Comparison of ENCODE assay signal across 11 cellular contexts in genomic region chr14:104436741-104437701, GRCh38.
A peak's percentile ranks its signal among the peaks of the same experiment; 100 is the strongest.
DNase-seq lines count a peak whose midpoint lies in the region; FAIRE-seq and TF ChIP-seq lines count a peak whose summit lies in the region.
"Had no signal": no experiment of that assay in that cellular context is flagged by ENCODE, and none has a peak within 500 bp of the region (broad histone marks: within the 10 kb centered on the region; RNA-seq: fewer than 3 reads in every experiment).

No MANE protein-coding gene starts in this region.

- H3K27me3 ChIP-seq in right atrium auricular region, result no peaks in the 10 kb centered on the region
- no peaks in the 10 kb centered on the region for H3K27me3 ChIP-seq in small intestine (ENCODE audit: control insufficient read depth in 2 of 2, insufficient read depth in 2 of 2, low read length in 2 of 2)

- DNase-seq in HEK293T (ENCODE audit: extremely low spot score), result peak; percentile 4
- DNase-seq in NCI-H748 (lab: John Stamatoyannopoulos, UW; ENCODE audit: unreplicated experiment), result peak; percentile 99
- DNase-seq in right atrium auricular region (ENCODE audit: low spot score), result peak; percentile 54
- DNase-seq in small intestine, result peak; percentile 30
- no peak for DNase-seq in GF-D8 (lab: John Stamatoyannopoulos, UW)
- no peak for DNase-seq in HFFc6
- no peak for DNase-seq in activated CD4-positive, alpha-beta T cell treated with anti-CD3 and anti-CD28 coated beads for 4 hours
- DNase-seq: cortex of kidney, SW 1271 had no signal

- H3K27ac ChIP-seq in right atrium auricular region (peak overlapping the region; percentile 4 to 55), small intestine (ENCODE audit: low read depth in 1 of 2, low read length in 1 of 2) (peak overlapping the region in 1 of 2 donors; percentile 71)

- POLR2A ChIA-PET in HEK293T (lab: Yijun Ruan, JAX), result no interaction called here

- CTCF ChIA-PET in HEK293T (lab: Yijun Ruan, JAX), result no interaction called here

- no peak overlapping the region for H3K4me3 Mint-ChIP-seq in HFFc6
- H3K4me3 Mint-ChIP-seq: neural crest cell had no signal

- H3K36me3 Mint-ChIP-seq in HFFc6 (ENCODE audit: low read depth), result no peaks in the 10 kb centered on the region; the same call in 1 of the 2 replicates

- peaks cover 31% of the 10 kb centered on the region for H3K9me3 Mint-ChIP-seq in HFFc6
- H3K9me3 Mint-ChIP-seq: activated T-helper 2 cell treated with anti-CD3 and anti-CD28 coated beads, Interferon-gamma antibody, Interleukin-2, Interleukin-4, amounts not matched to agents 10 μg/mL and 5 μg/mL and 100 μg/mL, durations not matched to agents 14 hours and 24 hours and 36 hours; neural crest cell had no signal

- no peaks in the 10 kb centered on the region for H3K36me3 ChIP-seq in right atrium auricular region
- H3K36me3 ChIP-seq in small intestine (ENCODE audit: control insufficient read depth in 2 of 2, insufficient read depth in 2 of 2, low read length in 2 of 2), result no peaks in the 10 kb centered on the region

- H3K4me3 ChIP-seq in right atrium auricular region (peak overlapping the region in 1 of 2 donors; percentile 45), small intestine (ENCODE audit: low read depth in 1 of 2, low read length in 2 of 2) (no peak overlapping the region)

- H3K9me3 ChIP-seq in right atrium auricular region (no peaks in the 10 kb centered on the region), small intestine (ENCODE audit: control insufficient read depth, low read depth) (no peaks in the 10 kb centered on the region)

- H3K27ac Mint-ChIP-seq in HFFc6, result no peak overlapping the region
- H3K27ac Mint-ChIP-seq: activated T-helper 2 cell treated with anti-CD3 and anti-CD28 coated beads, Interferon-gamma antibody, Interleukin-2, Interleukin-4, amounts not matched to agents 10 μg/mL and 5 μg/mL and 100 μg/mL, durations not matched to agents 14 hours and 24 hours and 36 hours had no signal

- WGBS in small intestine, 3 donors, result 31 to 62% (median 37%) methylated on average over 15 of the region's 15 CpGs

- peaks cover 0 to 20% of the 10 kb centered on the region in 2 donors for H3K4me1 ChIP-seq in right atrium auricular region
- H3K4me1 ChIP-seq in small intestine (ENCODE audit: control insufficient read depth in 2 of 2, insufficient read depth in 1 of 2, low read depth in 1 of 2, low read length in 1 of 2), result no peaks in the 10 kb centered on the region

- H3K27me3 Mint-ChIP-seq in HFFc6 (ENCODE audit: insufficient read depth), result no peaks in the 10 kb centered on the region; the same call in 1 of the 2 replicates

- no peak for TF ChIP-seq CTCF in right atrium auricular region (IDR thresholded peaks at IDR 0.05)
- TF ChIP-seq CTCF in HFFc6 (IDR thresholded peaks at IDR 0.05), result no peak

- H3K4me1 Mint-ChIP-seq in HFFc6 (ENCODE audit: low read depth), result no peaks in the 10 kb centered on the region
- H3K4me1 Mint-ChIP-seq: neural crest cell had no signal

- no peak for FAIRE-seq in small intestine (lab: Jason Lieb, UNC)

TF ChIP-seq in HEK293T, 16 proteins besides CTCF, POLR2A, EP300 and RAD21:
- TF ChIP-seq BHLHE40 (IDR thresholded peaks at IDR 0.05; ENCODE audit: borderline replicate concordance) (no peak), FOXK2 (IDR thresholded peaks at IDR 0.05) (no peak), CTBP1 (IDR thresholded peaks at IDR 0.05; ENCODE audit: borderline replicate concordance) (no peak), ARNT (IDR thresholded peaks at IDR 0.05) (no peak), L3MBTL2 (conservative IDR thresholded peaks at IDR 0.05) (no peak), FOXM1 (IDR thresholded peaks at IDR 0.05; ENCODE audit: borderline replicate concordance) (no peak), ELF4 (IDR thresholded peaks at IDR 0.05) (no peak), LEF1 (IDR thresholded peaks at IDR 0.05; ENCODE audit: borderline replicate concordance) (no peak), TARDBP (IDR thresholded peaks at IDR 0.05) (no peak), NFRKB (IDR thresholded peaks at IDR 0.05) (no peak), PKNOX1 (IDR thresholded peaks at IDR 0.05) (no peak), SUZ12 (IDR thresholded peaks at IDR 0.05) (no peak), ZNF384 (IDR thresholded peaks at IDR 0.05) (no peak), HDGF (IDR thresholded peaks at IDR 0.05; ENCODE audit: borderline replicate concordance) (no peak), FOXA1 (IDR thresholded peaks at IDR 0.05) (no peak), SP1 (IDR thresholded peaks at IDR 0.05) (no peak)

Comparison
In these comparisons a context has a peak if more than half of its experiments do, and no peak if none do; other contexts are left out.
1. DNase-seq: peak in HEK293T (single experiment), NCI-H748 (single experiment), right atrium auricular region (single experiment) and small intestine (single experiment); none in GF-D8 (single experiment), HFFc6 (single experiment) and activated CD4-positive, alpha-beta T cell treated with anti-CD3 and anti-CD28 coated beads for 4 hours (0 of 2).